Comparison of ENCODE assay signal across 14 cellular contexts in the genomic region with DNA sequence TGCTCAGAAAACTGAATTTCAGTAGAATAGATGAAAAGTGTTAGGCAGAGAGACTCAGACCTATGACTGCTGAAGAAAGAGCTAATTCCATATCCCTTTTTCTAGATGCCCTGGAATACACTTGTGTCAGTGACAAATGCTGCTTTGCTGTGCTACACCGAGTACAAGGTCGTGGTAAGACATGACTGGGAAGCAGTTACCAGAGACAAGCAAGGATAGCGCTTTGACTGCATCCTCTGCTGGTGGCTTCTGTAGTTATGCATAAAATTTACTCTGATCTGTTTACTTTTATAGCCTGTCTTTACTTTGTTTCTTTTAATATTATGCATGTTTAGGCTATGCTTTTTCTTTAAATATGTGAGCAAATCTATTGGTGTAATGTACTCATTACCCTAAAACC. TPM values are rescaled to one million over a fixed set of nuclear protein-coding genes. Genes with fewer than 3 reads are reported as not detected.
"Had no signal": no experiment of that assay in that cellular context is flagged by ENCODE, and none has a peak within 500 bp of the region (broad histone marks: within the 10 kb centered on the region; RNA-seq: fewer than 3 reads in every experiment).

No MANE protein-coding gene starts in this region.

RNA-seq across cellular contexts. Expression of a gene that starts 58.5 kb away (rescaled TPM):
- total RNA-seq: activated B cell treated with CpG ODN at 0.5 μM for 24 hours; activated CD4-positive, alpha-beta memory T cell treated with anti-CD3 and anti-CD28 coated beads for 36 hours; activated CD4-positive, alpha-beta memory T cell treated with anti-CD3 and anti-CD28 coated beads, Interleukin-2, amount 10 ng/mL, durations not matched to agents 7 days and 5 days; activated CD4-positive, alpha-beta T cell treated with anti-CD3 and anti-CD28 coated beads for 36 hours; activated CD4-positive, alpha-beta T cell treated with anti-CD3 and anti-CD28 coated beads, Interleukin-2, amount 10 ng/mL, durations not matched to agents 24 days and 14 days; activated CD4-positive, alpha-beta T cell treated with anti-CD3 and anti-CD28 coated beads, Interleukin-2, amount 10 ng/mL, durations not matched to agents 7 days and 5 days; activated CD8-positive, alpha-beta memory T cell treated with anti-CD3 and anti-CD28 coated beads for 36 hours; activated CD8-positive, alpha-beta memory T cell treated with anti-CD3 and anti-CD28 coated beads, Interleukin-2, amount 10 ng/mL, durations not matched to agents 7 days and 5 days; activated CD8-positive, alpha-beta T cell treated with anti-CD3 and anti-CD28 coated beads for 36 hours; activated CD8-positive, alpha-beta T cell treated with anti-CD3 and anti-CD28 coated beads, Interleukin-2, amount 10 ng/mL, durations not matched to agents 7 days and 5 days; T-cell; T-helper 1 cell treated with Interleukin-12 subunit alpha and Interleukin-12 subunit beta and Interleukin-4 antibody, amounts not matched to agents 30 ng/mL and 1 ng/mL, for 36 hours; T-helper 17 cell; T-helper 2 cell treated with Interferon-gamma antibody and Interleukin-4, amounts not matched to agents 100 ng/mL and 5 ng/mL, for 36 hours had no signal
